Comparison of ENCODE assay signal across 15 cellular contexts in genomic region chr9:123028136-123028535, GRCh38. TPM values are rescaled to one million over a fixed set of nuclear protein-coding genes. Genes with fewer than 3 reads are reported as not detected.
DNase-seq lines count a peak whose midpoint lies in the region; ATAC-seq and TF ChIP-seq lines count a peak whose summit lies in the region.
"Had no signal": no experiment of that assay in that cellular context is flagged by ENCODE, and none has a peak within 500 bp of the region (broad histone marks: within the 10 kb centered on the region; RNA-seq: fewer than 3 reads in every experiment).

No MANE protein-coding gene starts in this region.

- no peaks in the 10 kb centered on the region for H3K4me1 ChIP-seq in mucosa of descending colon (ENCODE audit: low read depth)
- H3K4me1 ChIP-seq in suprapubic skin: no peaks in the 10 kb centered on the region
- H3K4me1 ChIP-seq in effector memory CD4-positive, alpha-beta T cell (ENCODE audit: control insufficient read depth, insufficient read depth, low read length, poor library complexity, severe bottlenecking): no peaks in the 10 kb centered on the region
- H3K4me1 ChIP-seq: BE2C had no signal

- H3K27ac ChIP-seq in SK-N-MC (peak overlapping the region; percentile 35; the same call in 1 of the 2 replicates), suprapubic skin (no peak overlapping the region)
- H3K27ac ChIP-seq in effector memory CD4-positive, alpha-beta T cell (ENCODE audit: insufficient read depth, low read length, poor library complexity, severe bottlenecking): no peak overlapping the region

- TF ChIP-seq CTCF in mucosa of descending colon (IDR thresholded peaks at IDR 0.05) (no peak), suprapubic skin (IDR thresholded peaks at IDR 0.05) (no peak)

- H3K9ac ChIP-seq in SK-N-MC (ENCODE audit: insufficient read length): no peak overlapping the region

- no peaks in the 10 kb centered on the region for H3K9me3 ChIP-seq in SK-N-MC (ENCODE audit: low read depth, low read length)
- H3K9me3 ChIP-seq in mucosa of descending colon: no peaks in the 10 kb centered on the region
- H3K9me3 ChIP-seq in suprapubic skin: no peaks in the 10 kb centered on the region
- no peaks in the 10 kb centered on the region for H3K9me3 ChIP-seq in effector memory CD4-positive, alpha-beta T cell (ENCODE audit: control insufficient read depth, low read length)
- H3K9me3 ChIP-seq: BE2C, Caco-2 had no signal

- peaks cover 22% of the 10 kb centered on the region for H3K36me3 ChIP-seq in SK-N-MC (ENCODE audit: insufficient read depth, low read length)
- no peaks in the 10 kb centered on the region for H3K36me3 ChIP-seq in mucosa of descending colon (ENCODE audit: low read depth)
- peaks cover 25% of the 10 kb centered on the region for H3K36me3 ChIP-seq in suprapubic skin
- peaks cover 1% of the 10 kb centered on the region for H3K36me3 ChIP-seq in effector memory CD4-positive, alpha-beta T cell (ENCODE audit: control insufficient read depth, insufficient read depth, low read length)

- H3K4me3 ChIP-seq in SK-N-MC (no peak overlapping the region), mucosa of descending colon (no peak overlapping the region), suprapubic skin (no peak overlapping the region)
- H3K4me3 ChIP-seq in effector memory CD4-positive, alpha-beta T cell (ENCODE audit: insufficient read depth, low read depth, low read length, poor library complexity, severe bottlenecking): no peak overlapping the region
- H3K4me3 ChIP-seq: GM23338 had no signal

- no peaks in the 10 kb centered on the region for H3K27me3 ChIP-seq in suprapubic skin
- no peaks in the 10 kb centered on the region for H3K27me3 ChIP-seq in effector memory CD4-positive, alpha-beta T cell (replicated peaks; ENCODE audit: control insufficient read depth, insufficient read depth, low read length, poor library complexity, severe bottlenecking)
- H3K27me3 ChIP-seq: BE2C had no signal

- no peak for TF ChIP-seq POLR2A in suprapubic skin (IDR thresholded peaks at IDR 0.05)

- intact Hi-C loops in mucosa of descending colon (cut with DNase I, micrococcal nuclease): no loop called here

- ATAC-seq in mucosa of descending colon (peak; percentile 35), GM21515 (IDR thresholded peaks at IDR 0.05; ENCODE audit: unreplicated experiment) (no peak)
- ATAC-seq: GM23338 had no signal

- DNase-seq in SK-N-MC (ENCODE audit: low read depth, low spot score) (no peak), dermis blood vessel endothelial cell (peak; percentile 27), mucosa of descending colon (no peak), suprapubic skin (ENCODE audit: low spot score in 2 of 2) (no peak), NCI-H69 (lab: John Stamatoyannopoulos, UW) (no peak)
- DNase-seq in effector memory CD4-positive, alpha-beta T cell: no peak
- DNase-seq: ACHN; BE2C; C1 segment of cervical spinal cord; Caco-2; CD4-positive, alpha-beta T cell; HCEC 1CT; IMR-90 had no signal

- no peak for TF ChIP-seq EP300 in suprapubic skin (IDR thresholded peaks at IDR 0.05)

RNA-seq across cellular contexts. Expression of gene GPR21, which starts 5.3 kb away (rescaled TPM):
- total RNA-seq in dermis blood vessel endothelial cell (0.33 and 0.68 TPM in 2 replicates), mucosa of descending colon (1 to 10 TPM in 2 of 3 donors, under 1 TPM in 1; 0.64 to 3.2 (median 2.6) TPM), suprapubic skin (1 to 10 TPM in 3 of 4 donors, not detected in 1; 1.0 to 4.7 (median 1.0) TPM)
